9 cellular contexts compared by ENCODE assay signal in genomic region chr3:31462050-31462569, GRCh38.
DNase-seq lines count a peak whose midpoint lies in the region; ATAC-seq and TF ChIP-seq lines count a peak whose summit lies in the region.
"Had no signal": no experiment of that assay in that cellular context is flagged by ENCODE, and none has a peak within 500 bp of the region (broad histone marks: within the 10 kb centered on the region; RNA-seq: fewer than 3 reads in every experiment).

No MANE protein-coding gene starts in this region.

- H3K79me2 ChIP-seq in osteoblast (ENCODE audit: insufficient read depth, low read length): no peaks in the 10 kb centered on the region

- H3K36me3 ChIP-seq in spleen (no peaks in the 10 kb centered on the region), heart left ventricle (no peaks in the 10 kb centered on the region), osteoblast (ENCODE audit: insufficient read depth, low read length) (no peaks in the 10 kb centered on the region)
- H3K36me3 ChIP-seq: heart right ventricle had no signal

- H3K4me2 ChIP-seq in osteoblast (ENCODE audit: insufficient read depth, low read length): no peak overlapping the region

- H3K4me1 ChIP-seq in spleen (peaks cover 0 to 22% (median 18%) of the 10 kb centered on the region in 6 donors), heart left ventricle (peaks cover 0 to 9% (median 0%) of the 10 kb centered on the region in 12 donors), osteoblast (ENCODE audit: insufficient read depth, low read length) (no peaks in the 10 kb centered on the region)

- peak; percentile 63 for DNase-seq in NCI-H69 (lab: John Stamatoyannopoulos, UW)
- DNase-seq in activated naive CD4-positive, alpha-beta T cell treated with anti-CD3 and anti-CD28 coated beads, Interleukin-2, amount 50 U/mL, for 16 hours: peak; percentile 22
- no peak for DNase-seq in spleen
- DNase-seq in heart left ventricle: no peak
- DNase-seq in dedifferentiated amniotic fluid mesenchymal stem cell (ENCODE audit: extremely low spot score): no peak
- DNase-seq in osteoblast (ENCODE audit: insufficient read length, low spot score, missing footprints): no peak
- DNase-seq: heart right ventricle had no signal

- WGBS in spleen, 5 donors: 9 to 27% (median 18%) methylated on average over 4 of the region's 4 CpGs
- 46 to 56% (median 54%) methylated on average over 4 of the region's 4 CpGs for WGBS in heart left ventricle, 4 donors

- H2AFZ ChIP-seq in osteoblast (ENCODE audit: low read length): no peak overlapping the region

- H3K27me3 ChIP-seq in spleen (replicated peaks in 1 of 7): no peaks in the 10 kb centered on the region
- H3K27me3 ChIP-seq in heart left ventricle: no peaks in the 10 kb centered on the region
- peaks cover 23% of the 10 kb centered on the region for H3K27me3 ChIP-seq in osteoblast (ENCODE audit: insufficient read depth, low read length)
- H3K27me3 ChIP-seq: heart right ventricle had no signal

- H3K4me3 ChIP-seq in spleen (peak overlapping the region in 1 of 8 donors; percentile 24), heart left ventricle (no peak overlapping the region), osteoblast (ENCODE audit: insufficient read depth, low read length) (no peak overlapping the region)
- H3K4me3 ChIP-seq: heart right ventricle had no signal

- H3K9me3 ChIP-seq in spleen (no peaks in the 10 kb centered on the region), heart left ventricle (peaks cover 0 to 10% (median 0%) of the 10 kb centered on the region in 12 donors), osteoblast (ENCODE audit: low read depth, low read length) (no peaks in the 10 kb centered on the region)

- ATAC-seq in GM18867 (IDR thresholded peaks at IDR 0.05; ENCODE audit: unreplicated experiment) (peak; percentile 91), HG02759 (IDR thresholded peaks at IDR 0.05; ENCODE audit: unreplicated experiment) (peak; percentile 88), heart left ventricle (no peak)

- TF ChIP-seq CTCF in spleen (IDR thresholded peaks at IDR 0.05 in 8 of 11, conservative IDR thresholded peaks at IDR 0.05 in 3 of 11): peak in 10 of 11 experiments; percentile 30 to 67 (median 45)
- no peak for TF ChIP-seq CTCF in heart left ventricle (IDR thresholded peaks at IDR 0.05)
- no peak for TF ChIP-seq CTCF in osteoblast (IDR thresholded peaks at IDR 0.05; ENCODE audit: extremely low read depth, low read depth, low read length)

- TF ChIP-seq POLR2A in spleen (IDR thresholded peaks at IDR 0.05) (no peak), heart left ventricle (IDR thresholded peaks at IDR 0.05) (no peak)

- no peaks in the 10 kb centered on the region for H4K20me1 ChIP-seq in osteoblast (ENCODE audit: insufficient read depth, low read length)

- intact Hi-C loops in spleen (cut with DNase I; ENCODE audit: low total_unique reads) (no loop called here), heart left ventricle (cut with DNase I) (no loop called here)

- H3K27ac ChIP-seq in spleen (peak overlapping the region; percentile 3 to 86 (median 68)), heart left ventricle (peak overlapping the region in 1 of 12 donors; percentile 61), osteoblast (ENCODE audit: low read depth, low read length) (no peak overlapping the region)

Comparison
In these comparisons a context has a peak if more than half of its experiments do, and no peak if none do; other contexts are left out.
1. ATAC-seq: peak in GM18867 (single experiment) and HG02759 (single experiment); none in heart left ventricle (0 of 4).
2. DNase-seq: peak in NCI-H69 (single experiment) and activated naive CD4-positive, alpha-beta T cell treated with anti-CD3 and anti-CD28 coated beads, Interleukin-2, amount 50 U/mL, for 16 hours (single experiment); none in spleen (single experiment), heart left ventricle (0 of 5), dedifferentiated amniotic fluid mesenchymal stem cell (single experiment) and osteoblast (single experiment).
3. CTCF ChIP-seq: peak in spleen (10 of 11); none in heart left ventricle (0 of 12) and osteoblast (single experiment).